8 cellular contexts compared by ENCODE assay signal in the genomic region with DNA sequence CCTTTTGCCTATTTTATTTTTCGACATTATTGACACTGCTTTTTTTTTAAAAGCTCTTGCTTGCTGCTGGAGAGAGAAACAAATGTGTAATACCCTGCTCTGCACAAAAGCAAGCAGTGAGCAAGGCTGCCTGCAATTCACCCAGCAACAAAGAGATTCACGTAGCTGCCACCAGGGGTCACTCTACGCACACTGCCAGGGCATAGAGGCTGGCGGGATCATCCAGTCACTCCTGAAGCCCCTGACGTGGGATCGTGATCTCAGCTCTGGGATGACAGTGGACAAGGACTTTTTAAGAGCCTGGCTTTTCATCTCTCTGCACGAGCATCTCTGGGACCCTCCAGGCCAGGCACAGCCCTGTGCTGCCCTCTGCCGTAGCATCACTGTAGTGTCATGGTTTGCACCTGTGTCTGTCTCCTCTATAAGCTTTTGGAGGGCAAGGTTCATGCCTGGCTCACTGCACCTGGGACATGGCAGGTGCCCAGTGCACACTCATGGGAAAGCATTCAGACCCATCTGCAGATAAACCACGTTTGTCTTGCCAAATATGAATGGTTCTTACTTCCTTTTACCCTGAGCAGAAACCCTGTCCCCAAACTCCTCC. TPM values are rescaled to one million over a fixed set of nuclear protein-coding genes. Genes with fewer than 3 reads are reported as not detected.
A peak's percentile ranks its signal among the peaks of the same experiment; 100 is the strongest.
DNase-seq lines count a peak whose midpoint lies in the region; ATAC-seq and TF ChIP-seq lines count a peak whose summit lies in the region.

No MANE protein-coding gene starts in this region.

- intact Hi-C loops in MCF 10A (cut with micrococcal nuclease), result loop anchor here (1.0 kb wide), 1 partner anchor 329 kb away; no protein-coding TSS in a partner anchor

- H3K27me3 Mint-ChIP-seq in GM23338 (ENCODE audit: insufficient read depth, low read depth, poor library complexity) (peaks cover 8% of the 10 kb centered on the region), MCF 10A (ENCODE audit: insufficient read depth, unreplicated experiment) (no peaks in the 10 kb centered on the region)
- H3K27me3 Mint-ChIP-seq in stimulated activated memory B cell treated with anti-CD40 and anti-IgM and Interleukin-4, amounts not matched to agents 10 μg/mL and 1 μg/mL and 100 μg/mL, for 72 hours, result peaks cover 29% of the 10 kb centered on the region

- no peaks in the 10 kb centered on the region for H3K4me1 ChIP-seq in GM23338 (ENCODE audit: insufficient read depth)

- peak; percentile 87 for DNase-seq in GM03348 (ENCODE audit: low spot score)
- peak; percentile 85 for DNase-seq in GM23338 (ENCODE audit: low spot score)
- DNase-seq in MV-4-11 (lab: John Stamatoyannopoulos, UW), result peak; percentile 20
- DNase-seq in T-helper 2 cell, result peak in 4 of 5 experiments; percentile 6 to 59 (median 20)
- DNase-seq in MCF 10A (ENCODE audit: unreplicated experiment), result peak; percentile 70
- DNase-seq in inferior parietal cortex (ENCODE audit: extremely low spot score), result peak; percentile 79
- peak; percentile 55 for DNase-seq in stimulated activated CD4-positive, alpha-beta T cell treated with anti-CD3 and anti-CD28 coated beads, Interleukin-15, amount 100 ng/mL, for 24 hours

- TF ChIP-seq CTCF in GM23338 (conservative IDR thresholded peaks at IDR 0.05; ENCODE audit: low read depth in 2 of 2), result peak; percentile 98 to 99
- peak; percentile 51 for TF ChIP-seq CTCF in MCF 10A (IDR thresholded peaks at IDR 0.05; ENCODE audit: unreplicated experiment)

- no peak overlapping the region for H3K4me2 ChIP-seq in GM23338

- POLR2A ChIA-PET in MCF 10A (lab: Yijun Ruan, JAX), result interaction anchor here (0.5 to 0.6 kb wide), 2 partner anchors 12 to 1332 kb away, joined by 3 to 4 read pairs; no protein-coding TSS in a partner anchor

- H3K27ac Mint-ChIP-seq in GM23338 (no peak overlapping the region), MCF 10A (ENCODE audit: low read depth, unreplicated experiment) (no peak overlapping the region)
- H3K27ac Mint-ChIP-seq in stimulated activated memory B cell treated with anti-CD40 and anti-IgM and Interleukin-4, amounts not matched to agents 10 μg/mL and 1 μg/mL and 100 μg/mL, for 72 hours, result no peak overlapping the region

- no peaks in the 10 kb centered on the region for H3K36me3 ChIP-seq in GM23338 (ENCODE audit: insufficient read depth)

- no peak overlapping the region for H3K4me3 ChIP-seq in GM23338

- H3K27me3 ChIP-seq in GM23338 (ENCODE audit: insufficient read depth), result no peaks in the 10 kb centered on the region

- H3K9me3 Mint-ChIP-seq in GM23338 (no peaks in the 10 kb centered on the region; the same call in 2 of the 3 replicates), MCF 10A (ENCODE audit: unreplicated experiment) (peaks cover 13% of the 10 kb centered on the region)
- H3K9me3 Mint-ChIP-seq in stimulated activated memory B cell treated with anti-CD40 and anti-IgM and Interleukin-4, amounts not matched to agents 10 μg/mL and 1 μg/mL and 100 μg/mL, for 72 hours, result no peaks in the 10 kb centered on the region

- peak; percentile 90 for ATAC-seq in GM23338
- ATAC-seq in stimulated activated memory B cell treated with anti-CD40 and anti-IgM and Interleukin-4, amounts not matched to agents 10 μg/mL and 1 μg/mL and 100 μg/mL, for 72 hours, result no peak

- H3K4me1 Mint-ChIP-seq in GM23338 (no peaks in the 10 kb centered on the region; the same call in 2 of the 3 replicates), MCF 10A (ENCODE audit: insufficient read depth, unreplicated experiment) (no peaks in the 10 kb centered on the region)
- no peaks in the 10 kb centered on the region for H3K4me1 Mint-ChIP-seq in stimulated activated memory B cell treated with anti-CD40 and anti-IgM and Interleukin-4, amounts not matched to agents 10 μg/mL and 1 μg/mL and 100 μg/mL, for 72 hours

- CTCF ChIA-PET in MCF 10A (lab: Yijun Ruan, JAX), result interaction anchor here (0.5 to 5.1 kb wide), 53 partner anchors 8 to 1707 kb away, joined by 3 to 50 read pairs (median 4); a partner anchor contains a TSS

- no peaks in the 10 kb centered on the region for H3K36me3 Mint-ChIP-seq in GM23338 (ENCODE audit: low read depth)
- no peaks in the 10 kb centered on the region for H3K36me3 Mint-ChIP-seq in MCF 10A (ENCODE audit: insufficient read depth, unreplicated experiment)
- no peaks in the 10 kb centered on the region for H3K36me3 Mint-ChIP-seq in stimulated activated memory B cell treated with anti-CD40 and anti-IgM and Interleukin-4, amounts not matched to agents 10 μg/mL and 1 μg/mL and 100 μg/mL, for 72 hours

- H3K9me2 ChIP-seq in GM23338 (ENCODE audit: insufficient read depth), result no peaks in the 10 kb centered on the region

- no peak overlapping the region for H2AFZ ChIP-seq in GM23338

- no peaks in the 10 kb centered on the region for H4K20me1 ChIP-seq in GM23338 (replicated peaks; ENCODE audit: insufficient read depth)

- BruUV-seq in MCF 10A (replicated peaks; lab: Mats Ljungman, UMichigan), result no TSS peak

- H3K4me3 Mint-ChIP-seq in GM23338 (no peak overlapping the region), MCF 10A (ENCODE audit: unreplicated experiment) (no peak overlapping the region)
- no peak overlapping the region for H3K4me3 Mint-ChIP-seq in stimulated activated memory B cell treated with anti-CD40 and anti-IgM and Interleukin-4, amounts not matched to agents 10 μg/mL and 1 μg/mL and 100 μg/mL, for 72 hours

- H3K27ac ChIP-seq in GM23338 (ENCODE audit: low read depth), result no peak overlapping the region

- no peaks in the 10 kb centered on the region for H3F3A ChIP-seq in GM23338 (replicated peaks; ENCODE audit: low read depth)

- H3K79me2 ChIP-seq in GM23338 (replicated peaks; ENCODE audit: insufficient read depth), result no peaks in the 10 kb centered on the region

TF ChIP-seq in GM23338, 12 proteins besides CTCF, POLR2A, EP300 and RAD21:
- 0 out of 2 replicates have a peak, but pooled peaks have one; percentile 8 for TF ChIP-seq CREB1 (CRISPR knock-in tag; IDR thresholded peaks at IDR 0.05; ENCODE audit: low read depth)
- TF ChIP-seq, protein P1, sequence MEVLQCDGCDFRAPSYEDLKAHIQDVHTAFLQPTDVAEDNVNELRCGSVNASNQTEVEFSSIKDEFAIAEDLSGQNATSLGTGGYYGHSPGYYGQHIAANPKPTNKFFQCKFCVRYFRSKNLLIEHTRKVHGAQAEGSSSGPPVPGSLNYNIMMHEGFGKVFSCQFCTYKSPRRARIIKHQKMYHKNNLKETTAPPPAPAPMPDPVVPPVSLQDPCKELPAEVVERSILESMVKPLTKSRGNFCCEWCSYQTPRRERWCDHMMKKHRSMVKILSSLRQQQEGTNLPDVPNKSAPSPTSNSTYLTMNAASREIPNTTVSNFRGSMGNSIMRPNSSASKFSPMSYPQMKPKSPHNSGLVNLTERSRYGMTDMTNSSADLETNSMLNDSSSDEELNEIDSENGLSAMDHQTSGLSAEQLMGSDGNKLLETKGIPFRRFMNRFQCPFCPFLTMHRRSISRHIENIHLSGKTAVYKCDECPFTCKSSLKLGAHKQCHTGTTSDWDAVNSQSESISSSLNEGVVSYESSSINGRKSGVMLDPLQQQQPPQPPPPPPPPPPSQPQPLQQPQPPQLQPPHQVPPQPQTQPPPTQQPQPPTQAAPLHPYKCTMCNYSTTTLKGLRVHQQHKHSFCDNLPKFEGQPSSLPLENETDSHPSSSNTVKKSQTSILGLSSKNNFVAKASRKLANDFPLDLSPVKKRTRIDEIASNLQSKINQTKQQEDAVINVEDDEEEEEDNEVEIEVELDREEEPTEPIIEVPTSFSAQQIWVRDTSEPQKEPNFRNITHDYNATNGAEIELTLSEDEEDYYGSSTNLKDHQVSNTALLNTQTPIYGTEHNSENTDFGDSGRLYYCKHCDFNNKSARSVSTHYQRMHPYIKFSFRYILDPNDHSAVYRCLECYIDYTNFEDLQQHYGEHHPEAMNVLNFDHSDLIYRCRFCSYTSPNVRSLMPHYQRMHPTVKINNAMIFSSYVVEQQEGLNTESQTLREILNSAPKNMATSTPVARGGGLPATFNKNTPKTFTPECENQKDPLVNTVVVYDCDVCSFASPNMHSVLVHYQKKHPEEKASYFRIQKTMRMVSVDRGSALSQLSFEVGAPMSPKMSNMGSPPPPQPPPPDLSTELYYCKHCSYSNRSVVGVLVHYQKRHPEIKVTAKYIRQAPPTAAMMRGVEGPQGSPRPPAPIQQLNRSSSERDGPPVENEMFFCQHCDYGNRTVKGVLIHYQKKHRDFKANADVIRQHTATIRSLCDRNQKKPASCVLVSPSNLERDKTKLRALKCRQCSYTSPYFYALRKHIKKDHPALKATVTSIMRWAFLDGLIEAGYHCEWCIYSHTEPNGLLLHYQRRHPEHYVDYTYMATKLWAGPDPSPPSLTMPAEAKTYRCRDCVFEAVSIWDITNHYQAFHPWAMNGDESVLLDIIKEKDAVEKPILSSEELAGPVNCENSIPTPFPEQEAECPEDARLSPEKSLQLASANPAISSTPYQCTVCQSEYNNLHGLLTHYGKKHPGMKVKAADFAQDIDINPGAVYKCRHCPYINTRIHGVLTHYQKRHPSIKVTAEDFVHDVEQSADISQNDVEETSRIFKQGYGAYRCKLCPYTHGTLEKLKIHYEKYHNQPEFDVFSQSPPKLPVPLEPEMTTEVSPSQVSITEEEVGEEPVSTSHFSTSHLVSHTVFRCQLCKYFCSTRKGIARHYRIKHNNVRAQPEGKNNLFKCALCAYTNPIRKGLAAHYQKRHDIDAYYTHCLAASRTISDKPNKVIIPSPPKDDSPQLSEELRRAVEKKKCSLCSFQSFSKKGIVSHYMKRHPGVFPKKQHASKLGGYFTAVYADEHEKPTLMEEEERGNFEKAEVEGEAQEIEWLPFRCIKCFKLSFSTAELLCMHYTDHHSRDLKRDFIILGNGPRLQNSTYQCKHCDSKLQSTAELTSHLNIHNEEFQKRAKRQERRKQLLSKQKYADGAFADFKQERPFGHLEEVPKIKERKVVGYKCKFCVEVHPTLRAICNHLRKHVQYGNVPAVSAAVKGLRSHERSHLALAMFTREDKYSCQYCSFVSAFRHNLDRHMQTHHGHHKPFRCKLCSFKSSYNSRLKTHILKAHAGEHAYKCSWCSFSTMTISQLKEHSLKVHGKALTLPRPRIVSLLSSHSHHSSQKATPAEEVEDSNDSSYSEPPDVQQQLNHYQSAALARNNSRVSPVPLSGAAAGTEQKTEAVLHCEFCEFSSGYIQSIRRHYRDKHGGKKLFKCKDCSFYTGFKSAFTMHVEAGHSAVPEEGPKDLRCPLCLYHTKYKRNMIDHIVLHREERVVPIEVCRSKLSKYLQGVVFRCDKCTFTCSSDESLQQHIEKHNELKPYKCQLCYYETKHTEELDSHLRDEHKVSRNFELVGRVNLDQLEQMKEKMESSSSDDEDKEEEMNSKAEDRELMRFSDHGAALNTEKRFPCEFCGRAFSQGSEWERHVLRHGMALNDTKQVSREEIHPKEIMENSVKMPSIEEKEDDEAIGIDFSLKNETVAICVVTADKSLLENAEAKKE (CRISPR knock-in tag; IDR thresholded peaks at IDR 0.05), result no peak

RNA-seq across cellular contexts. Expression of a gene that starts 19.8 kb away (rescaled TPM):
- total RNA-seq in GM23338 (2014; rRNA removed; shearing (Covaris generic)), result 0.19 and 0.31 TPM in 2 replicates
- polyA plus RNA-seq in GM23338 (2016; fragmentation: Nextera tagmentation; extraction: Ambion mirVana), result 0.06 TPM in 1 of 2 replicates, not detected in the other
- not detected in 2 replicates for total RNA-seq in MCF 10A (2022)

Comparison
In these comparisons a context has a peak if more than half of its experiments do, and no peak if none do; other contexts are left out.
1. DNase-seq: peak in every context shown above with its lines; median percentile 87 in GM03348; 85 in GM23338; 79 in inferior parietal cortex; 70 in MCF 10A; 55 in stimulated activated CD4-positive, alpha-beta T cell treated with anti-CD3 and anti-CD28 coated beads, Interleukin-15, amount 100 ng/mL, for 24 hours; 20 in T-helper 2 cell; 20 in MV-4-11.